ENCODE assay signal across 1 cellular context in genomic region chr10:116765549-116766162, GRCh38.
TF ChIP-seq lines count a peak whose summit lies in the region.

No MANE protein-coding gene starts in this region.

TF ChIP-seq in GM12878, 131 proteins besides CTCF, POLR2A, EP300 and RAD21:
- TF ChIP-seq REST (IDR thresholded peaks at IDR 0.05; ENCODE audit: low read depth, low read length) (no peak), E4F1 (IDR thresholded peaks at IDR 0.05; ENCODE audit: borderline replicate concordance, partially characterized antibody) (no peak), SPI1 (IDR thresholded peaks at IDR 0.05; ENCODE audit: borderline replicate concordance, insufficient read depth, low read depth, low read length) (no peak), ASH2L (IDR thresholded peaks at IDR 0.05; ENCODE audit: borderline replicate concordance, low read depth) (no peak), POLR2AphosphoS5 (IDR thresholded peaks at IDR 0.05; ENCODE audit: low read length) (no peak), MTA3 (IDR thresholded peaks at IDR 0.05; ENCODE audit: borderline replicate concordance, low read length) (no peak), SUPT20H (IDR thresholded peaks at IDR 0.05; ENCODE audit: borderline replicate concordance, control insufficient read depth, low read depth, low read length) (no peak), CBFB (IDR thresholded peaks at IDR 0.05; ENCODE audit: low read depth) (no peak), SREBF2 (IDR thresholded peaks at IDR 0.05; ENCODE audit: low read length) (no peak)
